In the genomic region with DNA sequence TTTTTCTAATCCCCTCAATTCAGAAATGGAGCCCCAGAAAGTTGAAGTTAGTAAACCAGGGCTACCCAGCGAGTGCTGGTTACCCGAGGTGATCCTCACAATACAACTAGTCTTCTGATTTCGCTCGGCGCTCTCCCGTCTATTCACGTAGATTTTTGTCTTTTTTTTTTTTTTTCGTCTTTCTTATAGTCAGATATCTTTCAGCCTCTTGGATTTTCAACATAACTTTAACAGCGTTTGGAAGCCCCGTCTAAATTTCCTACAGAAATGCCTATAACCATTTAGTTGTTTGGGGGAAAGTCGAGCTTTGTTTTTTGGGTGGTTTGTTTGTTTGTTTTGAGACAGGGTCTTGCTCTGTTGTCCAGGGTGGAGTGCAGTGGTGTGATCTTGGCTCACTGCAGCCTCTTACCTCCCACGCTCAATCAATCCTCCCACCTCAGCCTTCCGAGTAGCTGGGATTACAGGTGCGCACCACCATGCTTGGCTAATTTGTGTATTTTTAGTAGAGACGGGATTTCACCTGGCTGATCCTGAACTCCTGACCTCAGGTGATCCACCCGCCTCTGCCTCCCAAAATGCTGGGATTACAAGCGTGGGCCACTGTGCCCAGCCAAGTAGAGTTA, we compare ENCODE assay signal across 8 cellular contexts. TPM values are rescaled to one million over a fixed set of nuclear protein-coding genes. Genes with fewer than 3 reads are reported as not detected.
DNase-seq lines count a peak whose midpoint lies in the region; ATAC-seq and TF ChIP-seq lines count a peak whose summit lies in the region.

No MANE protein-coding gene starts in this region.

- WGBS in mesenchymal stem cell: 31% methylated on average over 11 of the region's 17 CpGs
- 28 to 31% methylated on average over 17 of the region's 17 CpGs for WGBS in upper lobe of left lung, 2 donors

- no peak for TF ChIP-seq POLR2A in upper lobe of left lung (IDR thresholded peaks at IDR 0.05)

- H3K4me1 Mint-ChIP-seq in brain: peaks cover 31% of the 10 kb centered on the region

- peak overlapping the region; percentile 87 for H3K4me2 ChIP-seq in mesenchymal stem cell (ENCODE audit: low read length, poor library complexity, severe bottlenecking)

- H3K36me3 ChIP-seq in cardiac muscle cell: no peaks in the 10 kb centered on the region
- H3K36me3 ChIP-seq in mesenchymal stem cell (ENCODE audit: control insufficient read depth in 1 of 2, insufficient read depth in 2 of 2, low read depth in 1 of 2, low read length in 2 of 2): no peaks in the 10 kb centered on the region
- H3K36me3 ChIP-seq in upper lobe of left lung: no peaks in the 10 kb centered on the region

- H3K27ac Mint-ChIP-seq in brain: peak overlapping the region; percentile 90 to 97 (median 93)

- H3K18ac ChIP-seq in mesenchymal stem cell (ENCODE audit: low read depth in 1 of 2, low read length in 2 of 2): peak overlapping the region; percentile 37 to 71

- intact Hi-C loops in Right ventricle myocardium superior (cut with DNase I): no loop called here

- no peak overlapping the region for H3K14ac ChIP-seq in mesenchymal stem cell (ENCODE audit: low read length in 2 of 2)

- DNase-seq in cardiac muscle cell (ENCODE audit: low read depth in 1 of 2, low spot score in 1 of 2) (no peak), Right ventricle myocardium superior (no peak), mesenchymal stem cell (no peak), upper lobe of left lung (no peak), cerebellar cortex (ENCODE audit: low spot score) (no peak), NCI-H2107 (lab: John Stamatoyannopoulos, UW) (no peak)

- H2BK120ac ChIP-seq in mesenchymal stem cell (ENCODE audit: low read depth, low read length): no peak overlapping the region

- H3K4me3 ChIP-seq in cardiac muscle cell (peak overlapping the region; percentile 87), mesenchymal stem cell (ENCODE audit: insufficient read depth in 1 of 2, low read depth in 1 of 2, low read length in 2 of 2) (peak overlapping the region; percentile 80 to 90), upper lobe of left lung (peak overlapping the region; percentile 33 to 96 (median 92))

- peaks cover 12% of the 10 kb centered on the region for H3K36me3 Mint-ChIP-seq in brain

- H3K9me3 Mint-ChIP-seq in brain: no peaks in the 10 kb centered on the region

- peak overlapping the region in 1 of 2 experiments; percentile 52 for H2BK12ac ChIP-seq in mesenchymal stem cell (ENCODE audit: low read length in 2 of 2)

- ATAC-seq in Right ventricle myocardium superior (ENCODE audit: poor library complexity): no peak
- no peak for ATAC-seq in upper lobe of left lung (ENCODE audit: low FRiP score in 2 of 2)
- no peak for ATAC-seq in GM19328 (IDR thresholded peaks at IDR 0.05; ENCODE audit: unreplicated experiment)

- H3K23ac ChIP-seq in mesenchymal stem cell (ENCODE audit: low read length in 2 of 2): no peak overlapping the region

- H3K4me1 ChIP-seq in cardiac muscle cell (ENCODE audit: low read depth): peaks cover 10% of the 10 kb centered on the region
- H3K4me1 ChIP-seq in mesenchymal stem cell (ENCODE audit: control insufficient read depth, insufficient read depth, low read depth, low read length): peaks cover 8% of the 10 kb centered on the region
- peaks cover 13 to 19% (median 16%) of the 10 kb centered on the region in 4 donors for H3K4me1 ChIP-seq in upper lobe of left lung

- H3K9me3 ChIP-seq in cardiac muscle cell (ENCODE audit: low read depth) (no peaks in the 10 kb centered on the region), mesenchymal stem cell (ENCODE audit: control insufficient read depth, low read length) (no peaks in the 10 kb centered on the region), upper lobe of left lung (no peaks in the 10 kb centered on the region)

- H2BK5ac ChIP-seq in mesenchymal stem cell (ENCODE audit: low read depth, low read length, poor library complexity, severe bottlenecking): no peak overlapping the region

- peak overlapping the region; percentile 86 to 92 (median 90) for H3K4me3 Mint-ChIP-seq in brain

- H3K27me3 Mint-ChIP-seq in brain: peaks cover 7% of the 10 kb centered on the region

- no peak overlapping the region for H4K91ac ChIP-seq in mesenchymal stem cell (ENCODE audit: low read length)

- H3K9ac ChIP-seq in mesenchymal stem cell (ENCODE audit: low read length): peak overlapping the region; percentile 96

- peak overlapping the region; percentile 60 for H2AFZ ChIP-seq in mesenchymal stem cell (ENCODE audit: low read depth, low read length)

- no peak overlapping the region for H2AK5ac ChIP-seq in mesenchymal stem cell (ENCODE audit: low read length, severe bottlenecking)

- no peak for TF ChIP-seq EP300 in upper lobe of left lung (IDR thresholded peaks at IDR 0.05)

- H4K8ac ChIP-seq in mesenchymal stem cell (ENCODE audit: low read length): no peak overlapping the region

- no peak overlapping the region for H2BK15ac ChIP-seq in mesenchymal stem cell (ENCODE audit: low read depth, poor library complexity, severe bottlenecking)

- H3K79me1 ChIP-seq in mesenchymal stem cell (replicated peaks; ENCODE audit: low read length, poor library complexity, severe bottlenecking): peaks cover 5% of the 10 kb centered on the region

- H3K27me3 ChIP-seq in cardiac muscle cell: no peaks in the 10 kb centered on the region
- no peaks in the 10 kb centered on the region for H3K27me3 ChIP-seq in mesenchymal stem cell (ENCODE audit: control insufficient read depth in 1 of 2, insufficient read depth in 1 of 2, low read length in 2 of 2)
- no peaks in the 10 kb centered on the region for H3K27me3 ChIP-seq in upper lobe of left lung

- TF ChIP-seq CTCF in cardiac muscle cell (IDR thresholded peaks at IDR 0.05; ENCODE audit: low read depth, low read length) (no peak), brain (conservative IDR thresholded peaks at IDR 0.05) (peak in 1 of 2 experiments; percentile 25), upper lobe of left lung (IDR thresholded peaks at IDR 0.05) (no peak)

- H3K4ac ChIP-seq in mesenchymal stem cell (ENCODE audit: low read depth in 1 of 2, low read length in 2 of 2): no peak overlapping the region

- peak overlapping the region; percentile 96 for H3K27ac ChIP-seq in cardiac muscle cell
- peak overlapping the region; percentile 88 for H3K27ac ChIP-seq in mesenchymal stem cell (ENCODE audit: low read length, poor library complexity, severe bottlenecking)
- H3K27ac ChIP-seq in upper lobe of left lung: peak overlapping the region; percentile 93 to 98 (median 98)

RNA-seq across cellular contexts. Expression of gene TMEM50B, which starts 0.8 kb away (rescaled TPM):
- total RNA-seq in cardiac muscle cell (50.2 and 100 TPM in 2 replicates), Right ventricle myocardium superior (33.9 TPM), upper lobe of left lung (100 to 1,000 TPM in 2 of 6 donors, 10 to 100 TPM in 4; 45.1 to 155 (median 68.0) TPM)
- polyA plus RNA-seq in cardiac muscle cell (85.0 and 138 TPM in 2 replicates), brain (ENCODE audit: insufficient read depth, low read depth, low replicate concordance) (18.8 TPM)
- polyA plus RNA-seq in mesenchymal stem cell (2013, experiment 1 of 2): 22.9 TPM
- polyA plus RNA-seq in mesenchymal stem cell (2013, experiment 2 of 2): 24.7 TPM

RNA-seq across cellular contexts. Expression of gene DNAJC28, which starts 10.9 kb away (rescaled TPM):
- total RNA-seq in cardiac muscle cell (1.8 and 2.3 TPM in 2 replicates), Right ventricle myocardium superior (5.7 TPM), upper lobe of left lung (1 to 10 TPM in 5 of 6 donors, under 1 TPM in 1; 0.55 to 3.1 (median 1.6) TPM)
- polyA plus RNA-seq in cardiac muscle cell (4.8 and 6.6 TPM in 2 replicates), brain (ENCODE audit: insufficient read depth, low read depth, low replicate concordance) (0.85 TPM)
- 1.9 TPM for polyA plus RNA-seq in mesenchymal stem cell (2013, experiment 1 of 2)
- polyA plus RNA-seq in mesenchymal stem cell (2013, experiment 2 of 2): 2.1 TPM
